In the genomic region with DNA sequence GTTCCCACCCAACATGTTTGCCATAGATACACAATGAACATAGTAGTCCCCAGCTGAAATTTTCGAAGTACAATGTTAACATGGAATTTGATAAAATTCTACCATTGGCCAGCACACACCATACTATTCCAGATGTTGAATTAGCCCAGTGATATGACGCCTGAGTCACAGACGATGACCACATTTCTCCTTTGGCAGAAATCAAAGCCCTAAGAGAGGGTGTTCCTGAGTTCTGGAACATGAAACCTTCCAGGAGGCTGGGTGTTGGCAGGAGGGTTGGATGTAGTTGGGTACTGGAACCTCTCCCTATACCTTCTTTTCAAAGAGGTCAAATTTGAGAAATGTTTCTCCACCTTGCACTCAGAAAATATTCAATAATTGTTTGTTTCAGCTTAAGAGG, we compare ENCODE assay signal across 14 cellular contexts. TPM values are rescaled to one million over a fixed set of nuclear protein-coding genes. Genes with fewer than 3 reads are reported as not detected.
DNase-seq lines count a peak whose midpoint lies in the region; ATAC-seq and TF ChIP-seq lines count a peak whose summit lies in the region.
"Had no signal": no experiment of that assay in that cellular context is flagged by ENCODE, and none has a peak within 500 bp of the region (broad histone marks: within the 10 kb centered on the region; RNA-seq: fewer than 3 reads in every experiment).

No MANE protein-coding gene starts in this region.

- H3K4me2 ChIP-seq in PC-9 (peak overlapping the region; percentile 39; the same call in 1 of the 2 replicates), smooth muscle cell (peak overlapping the region; percentile 70)

- H3K9me2 ChIP-seq in PC-9 (ENCODE audit: insufficient read depth) = no peaks in the 10 kb centered on the region

- H3K4me1 ChIP-seq in left ventricle myocardium inferior = peaks cover 24% of the 10 kb centered on the region
- H3K4me1 ChIP-seq in PC-9 (replicated peaks; ENCODE audit: insufficient read depth) = peaks cover 36% of the 10 kb centered on the region
- H3K4me1 ChIP-seq in smooth muscle cell (ENCODE audit: low read depth) = no peaks in the 10 kb centered on the region
- no peaks in the 10 kb centered on the region for H3K4me1 ChIP-seq in Peyer's patch
- H3K4me1 ChIP-seq in sigmoid colon = no peaks in the 10 kb centered on the region

- H3K27me3 ChIP-seq in left ventricle myocardium inferior (ENCODE audit: low read depth) (no peaks in the 10 kb centered on the region), PC-9 (ENCODE audit: insufficient read depth, low read depth) (no peaks in the 10 kb centered on the region), smooth muscle cell (ENCODE audit: low read depth) (no peaks in the 10 kb centered on the region), Peyer's patch (no peaks in the 10 kb centered on the region), sigmoid colon (no peaks in the 10 kb centered on the region)
- H3K27me3 ChIP-seq: left lung had no signal

- no peaks in the 10 kb centered on the region for H4K20me1 ChIP-seq in PC-9 (ENCODE audit: insufficient read depth)
- no peaks in the 10 kb centered on the region for H4K20me1 ChIP-seq in smooth muscle cell (ENCODE audit: low read depth)

- no peak for TF ChIP-seq CTCF in left ventricle myocardium inferior (IDR thresholded peaks at IDR 0.05; ENCODE audit: borderline replicate concordance)
- no peak for TF ChIP-seq CTCF in PC-9 (conservative IDR thresholded peaks at IDR 0.05)
- TF ChIP-seq CTCF in smooth muscle cell (IDR thresholded peaks at IDR 0.05; ENCODE audit: borderline replicate concordance, insufficient read depth, poor library complexity, severe bottlenecking) = no peak
- TF ChIP-seq CTCF in Peyer's patch (IDR thresholded peaks at IDR 0.05) = no peak
- TF ChIP-seq CTCF in sigmoid colon (IDR thresholded peaks at IDR 0.05) = no peak

- H3K79me2 ChIP-seq in PC-9 (ENCODE audit: low read depth) (no peaks in the 10 kb centered on the region), smooth muscle cell (ENCODE audit: low read depth) (no peaks in the 10 kb centered on the region)

- H3K4me3 ChIP-seq in left ventricle myocardium inferior (no peak overlapping the region), PC-9 (no peak overlapping the region), smooth muscle cell (no peak overlapping the region), Peyer's patch (no peak overlapping the region), sigmoid colon (no peak overlapping the region)
- H3K4me3 ChIP-seq: left lung had no signal

- POLR2A ChIA-PET in PC-9 (lab: Charles Lee; ENCODE audit: unreplicated experiment) = no interaction called here

- 63% methylated on average over 3 of the region's 3 CpGs for WGBS in smooth muscle cell (ENCODE audit: low lambda C conversion rate)
- WGBS in sigmoid colon, 2 donors = 90 to 96% methylated on average over 3 of the region's 3 CpGs

- ATAC-seq in Right ventricle myocardium inferior = peak; percentile 62
- ATAC-seq in HG03460 (IDR thresholded peaks at IDR 0.05; ENCODE audit: unreplicated experiment) = no peak

- BruUV-seq in PC-9 (replicated peaks; lab: Mats Ljungman, UMichigan) = no TSS peak

- H3K9me3 ChIP-seq in left ventricle myocardium inferior (replicated peaks) = no peaks in the 10 kb centered on the region
- H3K9me3 ChIP-seq in PC-9 (ENCODE audit: insufficient read depth, low read depth) = no peaks in the 10 kb centered on the region
- H3K9me3 ChIP-seq in smooth muscle cell (replicated peaks; ENCODE audit: low read depth) = no peaks in the 10 kb centered on the region
- no peaks in the 10 kb centered on the region for H3K9me3 ChIP-seq in Peyer's patch
- H3K9me3 ChIP-seq in sigmoid colon = no peaks in the 10 kb centered on the region
- H3K9me3 ChIP-seq: left lung had no signal

- H2AFZ ChIP-seq in PC-9 = no peak overlapping the region
- no peak overlapping the region for H2AFZ ChIP-seq in smooth muscle cell (ENCODE audit: low read depth)

- no peaks in the 10 kb centered on the region for H3K36me3 ChIP-seq in left ventricle myocardium inferior
- no peaks in the 10 kb centered on the region for H3K36me3 ChIP-seq in PC-9 (ENCODE audit: low read depth)
- H3K36me3 ChIP-seq in smooth muscle cell (ENCODE audit: low read depth) = no peaks in the 10 kb centered on the region
- H3K36me3 ChIP-seq in Peyer's patch = no peaks in the 10 kb centered on the region
- no peaks in the 10 kb centered on the region for H3K36me3 ChIP-seq in sigmoid colon
- H3K36me3 ChIP-seq: left lung had no signal

- H3K27ac ChIP-seq in left ventricle myocardium inferior (replicated peaks) (no peak overlapping the region), PC-9 (no peak overlapping the region; the same call in 1 of the 2 replicates), epithelial cell of prostate (peak overlapping the region; percentile 91), smooth muscle cell (ENCODE audit: low read depth) (peak overlapping the region; percentile 88), Peyer's patch (no peak overlapping the region), sigmoid colon (no peak overlapping the region)

- DNase-seq in Right ventricle myocardium inferior (ENCODE audit: missing footprints) = no peak
- no peak for DNase-seq in left ventricle myocardium inferior
- DNase-seq in PC-9 = no peak
- DNase-seq in epithelial cell of prostate (ENCODE audit: low read depth, low spot score) = no peak
- DNase-seq in smooth muscle cell (lab: John Stamatoyannopoulos, UW; ENCODE audit: unreplicated experiment) = no peak
- DNase-seq in Peyer's patch = no peak
- DNase-seq in sigmoid colon = no peak
- DNase-seq: activated effector memory CD4-positive, alpha-beta T cell treated with anti-CD3 and anti-CD28 coated beads, Interleukin-2, amount 50 U/mL, for 16 hours; central memory CD4-positive, alpha-beta T cell; endodermal cell; left lung; natural killer cell had no signal

- peak overlapping the region; percentile 4 for H3K9ac ChIP-seq in smooth muscle cell (ENCODE audit: low read depth)

- peaks cover 11% of the 10 kb centered on the region for H3F3A ChIP-seq in PC-9 (ENCODE audit: insufficient read depth, low read depth)
- peaks cover 17% of the 10 kb centered on the region for H3F3A ChIP-seq in smooth muscle cell (ENCODE audit: low read depth)

- TF ChIP-seq POLR2A in Peyer's patch (IDR thresholded peaks at IDR 0.05) = no peak
- TF ChIP-seq POLR2A in sigmoid colon (IDR thresholded peaks at IDR 0.05) = no peak

- intact Hi-C loops in Right ventricle myocardium inferior (cut with DNase I) = no loop called here
- intact Hi-C loops in left ventricle myocardium inferior (cut with micrococcal nuclease) = no loop called here
- intact Hi-C loops in PC-9 (cut with micrococcal nuclease; ENCODE audit: unreplicated experiment) = no loop called here
- intact Hi-C loops in sigmoid colon (cut with DNase I) = no loop called here

- TF ChIP-seq EP300 in sigmoid colon (IDR thresholded peaks at IDR 0.05) = no peak

- CTCF ChIA-PET in PC-9 (lab: Charles Lee) = no interaction called here

RNA-seq across cellular contexts. Expression of a gene that starts 37.8 kb away (rescaled TPM):
- total RNA-seq in Right ventricle myocardium inferior (16.6 TPM), left ventricle myocardium inferior (16.2 TPM), PC-9 (2021) (not detected in 2 replicates), smooth muscle cell (0.94 and 2.1 TPM in 2 replicates), Peyer's patch (1 to 10 TPM in 1 of 4 donors, not detected in 3; 9.1 TPM), sigmoid colon (not detected)
- polyA plus RNA-seq in smooth muscle cell (0.60 and 0.78 TPM in 2 replicates), sigmoid colon (1 to 10 TPM in 1 of 3 donors, under 1 TPM in 2; 0.23 to 1.4 (median 0.60) TPM)
- polyA plus RNA-seq: IgD-negative memory B cell had no signal

Comparison
In these comparisons a context has a peak if more than half of its experiments do, and no peak if none do; other contexts are left out.
1. H3K27ac ChIP-seq: peak in epithelial cell of prostate (single experiment) and smooth muscle cell (single experiment); none in left ventricle myocardium inferior (single experiment), PC-9 (single experiment), Peyer's patch (0 of 4) and sigmoid colon (0 of 4).